In the genomic region with DNA sequence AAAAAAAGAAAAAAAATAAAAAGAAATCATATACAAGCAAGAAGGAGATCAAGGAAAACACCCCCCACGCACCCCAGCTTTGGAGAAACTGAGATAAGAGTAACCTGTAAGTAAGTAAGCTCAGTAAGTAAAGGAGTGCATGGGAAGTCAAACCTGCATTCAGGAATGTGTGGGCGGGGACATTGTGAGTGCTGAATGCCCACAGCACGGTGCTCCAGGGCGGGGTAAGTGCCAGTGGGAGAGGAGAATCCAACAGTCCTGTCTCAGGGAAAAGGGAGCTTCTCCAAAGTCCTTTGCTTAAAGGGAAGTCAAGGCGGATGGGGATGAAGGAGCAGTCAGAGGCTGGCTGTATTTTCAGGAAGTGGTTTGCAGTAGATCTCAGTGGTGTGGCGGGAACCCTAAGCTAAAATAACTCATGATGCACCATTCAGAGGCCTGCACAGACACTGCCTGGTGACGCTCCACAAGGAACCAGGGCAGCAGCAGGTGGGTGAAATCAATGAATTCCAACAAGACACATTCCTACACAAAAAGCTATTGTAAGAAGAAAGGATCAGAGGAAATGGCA, we compare ENCODE assay signal across 10 cellular contexts.
DNase-seq lines count a peak whose midpoint lies in the region; ATAC-seq lines count a peak whose summit lies in the region.
"Had no signal": no experiment of that assay in that cellular context is flagged by ENCODE, and none has a peak within 500 bp of the region (broad histone marks: within the 10 kb centered on the region; RNA-seq: fewer than 3 reads in every experiment).

No MANE protein-coding gene starts in this region.

- no peak overlapping the region for H3K27ac Mint-ChIP-seq in activated naive CD8-positive, alpha-beta T cell treated with anti-CD3 and anti-CD28 coated beads, Interleukin-2, amount 50 U/mL, for 24 hours
- H3K27ac Mint-ChIP-seq in CD8-positive, alpha-beta memory T cell, result peak overlapping the region in 2 of 8 donors; percentile 12 to 77

- H3K27me3 ChIP-seq in CD8-positive, alpha-beta memory T cell (ENCODE audit: insufficient read depth, low read length, poor library complexity, severe bottlenecking), result no peaks in the 10 kb centered on the region
- H3K27me3 ChIP-seq: body of pancreas had no signal

- peaks cover 3% of the 10 kb centered on the region for H3K4me1 Mint-ChIP-seq in activated naive CD8-positive, alpha-beta T cell treated with anti-CD3 and anti-CD28 coated beads, Interleukin-2, amount 50 U/mL, for 24 hours
- H3K4me1 Mint-ChIP-seq in CD8-positive, alpha-beta memory T cell, result peaks cover 4 to 14% (median 12%) of the 10 kb centered on the region in 3 donors

- no peaks in the 10 kb centered on the region for H3K9me3 Mint-ChIP-seq in activated naive CD8-positive, alpha-beta T cell treated with anti-CD3 and anti-CD28 coated beads, Interleukin-2, amount 50 U/mL, for 24 hours
- no peaks in the 10 kb centered on the region for H3K9me3 Mint-ChIP-seq in CD8-positive, alpha-beta memory T cell

- no peaks in the 10 kb centered on the region for H3K36me3 Mint-ChIP-seq in activated naive CD8-positive, alpha-beta T cell treated with anti-CD3 and anti-CD28 coated beads, Interleukin-2, amount 50 U/mL, for 24 hours (ENCODE audit: low read depth)
- H3K36me3 Mint-ChIP-seq in CD8-positive, alpha-beta memory T cell, result no peaks in the 10 kb centered on the region

- no peaks in the 10 kb centered on the region for H3K36me3 ChIP-seq in CD8-positive, alpha-beta memory T cell (ENCODE audit: insufficient read depth, low read length)

- no peaks in the 10 kb centered on the region for H3K4me1 ChIP-seq in CD8-positive, alpha-beta memory T cell (ENCODE audit: insufficient read depth, low read length)
- H3K4me1 ChIP-seq: body of pancreas had no signal

- peaks cover 16% of the 10 kb centered on the region for H3K27me3 Mint-ChIP-seq in activated naive CD8-positive, alpha-beta T cell treated with anti-CD3 and anti-CD28 coated beads, Interleukin-2, amount 50 U/mL, for 24 hours
- peaks cover 2 to 22% of the 10 kb centered on the region in 2 donors for H3K27me3 Mint-ChIP-seq in CD8-positive, alpha-beta memory T cell

- DNase-seq in Right ventricle myocardium inferior (ENCODE audit: missing footprints) (no peak), cardiac septum (ENCODE audit: low spot score) (no peak), kidney glomerular epithelial cell (lab: John Stamatoyannopoulos, UW) (no peak), DMS 273 (lab: John Stamatoyannopoulos, UW; ENCODE audit: unreplicated experiment) (no peak), iPS-NIHi7 (ENCODE audit: extremely low spot score) (no peak)
- DNase-seq in activated naive CD8-positive, alpha-beta T cell treated with anti-CD3 and anti-CD28 coated beads, Interleukin-2, amount 50 U/mL, for 24 hours, result no peak
- no peak for DNase-seq in CD8-positive, alpha-beta memory T cell
- DNase-seq: SW 1271 had no signal

- intact Hi-C loops in Right ventricle myocardium inferior (cut with DNase I), result no loop called here
- intact Hi-C loops in cardiac septum (cut with DNase I), result no loop called here

- no peak overlapping the region for H3K27ac ChIP-seq in CD8-positive, alpha-beta memory T cell (ENCODE audit: low read depth, low read length)
- H3K27ac ChIP-seq: body of pancreas had no signal

- no peak overlapping the region for H3K4me3 Mint-ChIP-seq in activated naive CD8-positive, alpha-beta T cell treated with anti-CD3 and anti-CD28 coated beads, Interleukin-2, amount 50 U/mL, for 24 hours
- H3K4me3 Mint-ChIP-seq in CD8-positive, alpha-beta memory T cell, result peak overlapping the region in 1 of 7 donors; percentile 51

- H3K9me3 ChIP-seq in CD8-positive, alpha-beta memory T cell (ENCODE audit: low read length), result no peaks in the 10 kb centered on the region
- H3K9me3 ChIP-seq: body of pancreas had no signal

- ATAC-seq in Right ventricle myocardium inferior (peak; percentile 15), HG03135 (IDR thresholded peaks at IDR 0.05; ENCODE audit: unreplicated experiment) (peak; percentile 87)
- ATAC-seq in activated naive CD8-positive, alpha-beta T cell treated with anti-CD3 and anti-CD28 coated beads, Interleukin-2, amount 50 U/mL, for 24 hours, result peak; percentile 46
- ATAC-seq: body of pancreas had no signal

- no peak overlapping the region for H3K4me3 ChIP-seq in CD8-positive, alpha-beta memory T cell (ENCODE audit: low read length)
- H3K4me3 ChIP-seq: body of pancreas had no signal

- POLR2A ChIA-PET in CD8-positive, alpha-beta memory T cell (lab: Charles Lee), result no interaction called here

- CTCF ChIA-PET in CD8-positive, alpha-beta memory T cell (lab: Charles Lee), result no interaction called here

Comparison
In these comparisons a context has a peak if more than half of its experiments do, and no peak if none do; other contexts are left out.
1. ATAC-seq: peak in every context shown above with its lines; median percentile 87 in HG03135; 46 in activated naive CD8-positive, alpha-beta T cell treated with anti-CD3 and anti-CD28 coated beads, Interleukin-2, amount 50 U/mL, for 24 hours; 15 in Right ventricle myocardium inferior.